Comparison of ENCODE assay signal across 1 cellular context in genomic region chr17:77257169-77257568, GRCh38.
A peak's percentile ranks its signal among the peaks of the same experiment; 100 is the strongest.
TF ChIP-seq lines count a peak whose summit lies in the region.

No MANE protein-coding gene starts in this region.

TF ChIP-seq in HEK293, 187 proteins besides CTCF, POLR2A, EP300 and RAD21 (continued from another document):
- TF ChIP-seq ELK4 (IDR thresholded peaks at IDR 0.05; ENCODE audit: borderline replicate concordance, low read depth, low read length) (no peak), ZBTB44 (tag by site-specific recombination; IDR thresholded peaks at IDR 0.05) (no peak), ZNF621 (tag by site-specific recombination; IDR thresholded peaks at IDR 0.05) (no peak), ZNF311 (tag by site-specific recombination; IDR thresholded peaks at IDR 0.05; ENCODE audit: borderline replicate concordance) (no peak), ZNF76 (tag by site-specific recombination; IDR thresholded peaks at IDR 0.05; ENCODE audit: borderline replicate concordance, low read depth) (no peak), ZNF776 (tag by site-specific recombination; IDR thresholded peaks at IDR 0.05; ENCODE audit: borderline replicate concordance) (0 out of 2 replicates have a peak, but pooled peaks have one; percentile 58), ZNF280D (tag by site-specific recombination; IDR thresholded peaks at IDR 0.05) (no peak), ZNF221 (tag by site-specific recombination; IDR thresholded peaks at IDR 0.05; ENCODE audit: borderline replicate concordance) (no peak), ZNF366 (tag by site-specific recombination; conservative IDR thresholded peaks at IDR 0.05) (peak; percentile 85), MZF1 (tag by site-specific recombination; IDR thresholded peaks at IDR 0.05; ENCODE audit: borderline replicate concordance) (no peak)
